3 cellular contexts compared by ENCODE assay signal in the genomic region with DNA sequence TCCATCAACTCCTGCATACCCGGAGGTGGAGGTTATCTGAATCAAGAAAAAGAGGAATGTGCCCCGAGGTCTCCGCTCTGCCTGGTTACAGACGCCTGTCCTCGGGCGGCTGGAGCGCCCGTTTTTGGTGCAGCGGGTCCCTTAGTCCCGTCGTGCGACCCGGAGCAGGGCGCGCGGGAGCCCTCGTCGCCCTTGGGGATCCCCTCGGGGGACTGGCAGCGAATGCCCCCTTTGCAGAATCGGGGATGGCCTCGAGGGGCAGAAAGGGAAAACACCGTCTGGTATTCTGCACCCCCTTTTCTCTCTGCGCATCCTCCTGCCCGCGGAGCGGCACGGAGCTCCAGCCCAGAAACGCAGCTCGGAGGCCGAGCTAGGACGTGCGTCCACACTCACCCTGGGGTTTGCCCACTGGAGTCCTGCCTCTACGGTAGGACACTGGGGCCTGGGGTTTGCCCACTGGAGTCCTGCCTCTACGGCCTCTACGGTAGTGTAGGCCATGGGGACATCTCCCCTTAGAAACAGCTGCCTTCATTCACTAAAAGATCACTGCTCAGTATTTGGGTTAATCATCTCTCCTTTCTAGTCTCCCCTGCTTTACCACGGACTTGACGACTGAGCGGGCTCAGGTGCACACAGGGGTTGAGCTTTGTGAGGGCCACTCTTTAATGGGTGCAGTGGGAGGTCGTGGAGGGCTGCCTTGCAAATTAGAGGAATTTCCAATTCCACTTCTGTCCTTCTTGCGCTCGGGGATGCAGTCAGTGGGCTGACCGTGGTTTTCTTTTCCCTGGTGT.
A peak's percentile ranks its signal among the peaks of the same experiment; 100 is the strongest.
TF ChIP-seq lines count a peak whose summit lies in the region.

No MANE protein-coding gene starts in this region.

TF ChIP-seq in A549, 52 proteins besides CTCF, POLR2A, EP300 and RAD21:
- TF ChIP-seq FOSL2 (IDR thresholded peaks at IDR 0.05) (no peak), FOSL2 (CRISPR knock-in tag; IDR thresholded peaks at IDR 0.05) (no peak), SMC3 (IDR thresholded peaks at IDR 0.05) (no peak), BHLHE40 (IDR thresholded peaks at IDR 0.05; ENCODE audit: low read depth, low read length) (no peak), NFE2L2 (conservative IDR thresholded peaks at IDR 0.05; ENCODE audit: low read length) (no peak), PHF8 (IDR thresholded peaks at IDR 0.05; ENCODE audit: borderline replicate concordance, low read depth) (no peak)
TF ChIP-seq in A549: peak in this region for 0.

TF ChIP-seq in endothelial cell of umbilical vein, 7 proteins besides CTCF, POLR2A, EP300 and RAD21:
- TF ChIP-seq EZH2 (IDR thresholded peaks at IDR 0.05; ENCODE audit: borderline replicate concordance, low read depth, low read length, severe bottlenecking) (peak; percentile 12), MAX (IDR thresholded peaks at IDR 0.05; ENCODE audit: insufficient read depth, insufficient read length) (no peak)

TF ChIP-seq in HEK293T, 16 proteins besides CTCF, POLR2A, EP300 and RAD21:
- TF ChIP-seq SUZ12 (IDR thresholded peaks at IDR 0.05) (no peak), FOXM1 (IDR thresholded peaks at IDR 0.05; ENCODE audit: borderline replicate concordance) (no peak), ELF4 (IDR thresholded peaks at IDR 0.05) (no peak), ARNT (IDR thresholded peaks at IDR 0.05) (no peak), L3MBTL2 (conservative IDR thresholded peaks at IDR 0.05) (no peak), LEF1 (IDR thresholded peaks at IDR 0.05; ENCODE audit: borderline replicate concordance) (no peak), HDGF (IDR thresholded peaks at IDR 0.05; ENCODE audit: borderline replicate concordance) (no peak), CTBP1 (IDR thresholded peaks at IDR 0.05; ENCODE audit: borderline replicate concordance) (no peak), PKNOX1 (IDR thresholded peaks at IDR 0.05) (no peak), TARDBP (IDR thresholded peaks at IDR 0.05) (no peak), BHLHE40 (IDR thresholded peaks at IDR 0.05; ENCODE audit: borderline replicate concordance) (no peak), FOXK2 (IDR thresholded peaks at IDR 0.05) (no peak), FOXA1 (IDR thresholded peaks at IDR 0.05) (no peak)
